Comparison of ENCODE assay signal across 1 cellular context in the genomic region with DNA sequence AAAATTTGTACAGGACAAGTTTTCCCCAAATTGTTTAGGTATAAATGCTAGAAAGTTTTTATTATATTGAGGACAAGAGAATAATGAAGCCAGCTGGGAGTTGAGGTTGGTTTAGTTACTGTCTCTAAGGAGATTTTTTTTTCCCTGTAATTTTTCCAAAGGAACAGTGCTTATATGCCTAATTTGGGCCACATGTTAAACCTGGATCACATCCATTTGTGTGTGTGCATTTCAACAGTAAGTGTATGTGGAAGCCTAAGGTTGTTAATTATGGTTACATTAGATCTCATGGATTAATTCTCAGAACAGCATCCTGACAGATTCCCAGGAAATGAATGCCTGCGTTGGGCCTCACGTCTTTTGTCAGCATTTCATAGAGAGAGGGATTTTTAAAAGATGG.
TF ChIP-seq lines count a peak whose summit lies in the region.

No MANE protein-coding gene starts in this region.

TF ChIP-seq in GM23338, 12 proteins besides CTCF, POLR2A, EP300 and RAD21 (continued from another document):
- TF ChIP-seq, protein P1, sequence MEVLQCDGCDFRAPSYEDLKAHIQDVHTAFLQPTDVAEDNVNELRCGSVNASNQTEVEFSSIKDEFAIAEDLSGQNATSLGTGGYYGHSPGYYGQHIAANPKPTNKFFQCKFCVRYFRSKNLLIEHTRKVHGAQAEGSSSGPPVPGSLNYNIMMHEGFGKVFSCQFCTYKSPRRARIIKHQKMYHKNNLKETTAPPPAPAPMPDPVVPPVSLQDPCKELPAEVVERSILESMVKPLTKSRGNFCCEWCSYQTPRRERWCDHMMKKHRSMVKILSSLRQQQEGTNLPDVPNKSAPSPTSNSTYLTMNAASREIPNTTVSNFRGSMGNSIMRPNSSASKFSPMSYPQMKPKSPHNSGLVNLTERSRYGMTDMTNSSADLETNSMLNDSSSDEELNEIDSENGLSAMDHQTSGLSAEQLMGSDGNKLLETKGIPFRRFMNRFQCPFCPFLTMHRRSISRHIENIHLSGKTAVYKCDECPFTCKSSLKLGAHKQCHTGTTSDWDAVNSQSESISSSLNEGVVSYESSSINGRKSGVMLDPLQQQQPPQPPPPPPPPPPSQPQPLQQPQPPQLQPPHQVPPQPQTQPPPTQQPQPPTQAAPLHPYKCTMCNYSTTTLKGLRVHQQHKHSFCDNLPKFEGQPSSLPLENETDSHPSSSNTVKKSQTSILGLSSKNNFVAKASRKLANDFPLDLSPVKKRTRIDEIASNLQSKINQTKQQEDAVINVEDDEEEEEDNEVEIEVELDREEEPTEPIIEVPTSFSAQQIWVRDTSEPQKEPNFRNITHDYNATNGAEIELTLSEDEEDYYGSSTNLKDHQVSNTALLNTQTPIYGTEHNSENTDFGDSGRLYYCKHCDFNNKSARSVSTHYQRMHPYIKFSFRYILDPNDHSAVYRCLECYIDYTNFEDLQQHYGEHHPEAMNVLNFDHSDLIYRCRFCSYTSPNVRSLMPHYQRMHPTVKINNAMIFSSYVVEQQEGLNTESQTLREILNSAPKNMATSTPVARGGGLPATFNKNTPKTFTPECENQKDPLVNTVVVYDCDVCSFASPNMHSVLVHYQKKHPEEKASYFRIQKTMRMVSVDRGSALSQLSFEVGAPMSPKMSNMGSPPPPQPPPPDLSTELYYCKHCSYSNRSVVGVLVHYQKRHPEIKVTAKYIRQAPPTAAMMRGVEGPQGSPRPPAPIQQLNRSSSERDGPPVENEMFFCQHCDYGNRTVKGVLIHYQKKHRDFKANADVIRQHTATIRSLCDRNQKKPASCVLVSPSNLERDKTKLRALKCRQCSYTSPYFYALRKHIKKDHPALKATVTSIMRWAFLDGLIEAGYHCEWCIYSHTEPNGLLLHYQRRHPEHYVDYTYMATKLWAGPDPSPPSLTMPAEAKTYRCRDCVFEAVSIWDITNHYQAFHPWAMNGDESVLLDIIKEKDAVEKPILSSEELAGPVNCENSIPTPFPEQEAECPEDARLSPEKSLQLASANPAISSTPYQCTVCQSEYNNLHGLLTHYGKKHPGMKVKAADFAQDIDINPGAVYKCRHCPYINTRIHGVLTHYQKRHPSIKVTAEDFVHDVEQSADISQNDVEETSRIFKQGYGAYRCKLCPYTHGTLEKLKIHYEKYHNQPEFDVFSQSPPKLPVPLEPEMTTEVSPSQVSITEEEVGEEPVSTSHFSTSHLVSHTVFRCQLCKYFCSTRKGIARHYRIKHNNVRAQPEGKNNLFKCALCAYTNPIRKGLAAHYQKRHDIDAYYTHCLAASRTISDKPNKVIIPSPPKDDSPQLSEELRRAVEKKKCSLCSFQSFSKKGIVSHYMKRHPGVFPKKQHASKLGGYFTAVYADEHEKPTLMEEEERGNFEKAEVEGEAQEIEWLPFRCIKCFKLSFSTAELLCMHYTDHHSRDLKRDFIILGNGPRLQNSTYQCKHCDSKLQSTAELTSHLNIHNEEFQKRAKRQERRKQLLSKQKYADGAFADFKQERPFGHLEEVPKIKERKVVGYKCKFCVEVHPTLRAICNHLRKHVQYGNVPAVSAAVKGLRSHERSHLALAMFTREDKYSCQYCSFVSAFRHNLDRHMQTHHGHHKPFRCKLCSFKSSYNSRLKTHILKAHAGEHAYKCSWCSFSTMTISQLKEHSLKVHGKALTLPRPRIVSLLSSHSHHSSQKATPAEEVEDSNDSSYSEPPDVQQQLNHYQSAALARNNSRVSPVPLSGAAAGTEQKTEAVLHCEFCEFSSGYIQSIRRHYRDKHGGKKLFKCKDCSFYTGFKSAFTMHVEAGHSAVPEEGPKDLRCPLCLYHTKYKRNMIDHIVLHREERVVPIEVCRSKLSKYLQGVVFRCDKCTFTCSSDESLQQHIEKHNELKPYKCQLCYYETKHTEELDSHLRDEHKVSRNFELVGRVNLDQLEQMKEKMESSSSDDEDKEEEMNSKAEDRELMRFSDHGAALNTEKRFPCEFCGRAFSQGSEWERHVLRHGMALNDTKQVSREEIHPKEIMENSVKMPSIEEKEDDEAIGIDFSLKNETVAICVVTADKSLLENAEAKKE (CRISPR knock-in tag; IDR thresholded peaks at IDR 0.05): no peak
- no peak for TF ChIP-seq NANOG (IDR thresholded peaks at IDR 0.05; ENCODE audit: borderline replicate concordance)
- TF ChIP-seq, protein P2, sequence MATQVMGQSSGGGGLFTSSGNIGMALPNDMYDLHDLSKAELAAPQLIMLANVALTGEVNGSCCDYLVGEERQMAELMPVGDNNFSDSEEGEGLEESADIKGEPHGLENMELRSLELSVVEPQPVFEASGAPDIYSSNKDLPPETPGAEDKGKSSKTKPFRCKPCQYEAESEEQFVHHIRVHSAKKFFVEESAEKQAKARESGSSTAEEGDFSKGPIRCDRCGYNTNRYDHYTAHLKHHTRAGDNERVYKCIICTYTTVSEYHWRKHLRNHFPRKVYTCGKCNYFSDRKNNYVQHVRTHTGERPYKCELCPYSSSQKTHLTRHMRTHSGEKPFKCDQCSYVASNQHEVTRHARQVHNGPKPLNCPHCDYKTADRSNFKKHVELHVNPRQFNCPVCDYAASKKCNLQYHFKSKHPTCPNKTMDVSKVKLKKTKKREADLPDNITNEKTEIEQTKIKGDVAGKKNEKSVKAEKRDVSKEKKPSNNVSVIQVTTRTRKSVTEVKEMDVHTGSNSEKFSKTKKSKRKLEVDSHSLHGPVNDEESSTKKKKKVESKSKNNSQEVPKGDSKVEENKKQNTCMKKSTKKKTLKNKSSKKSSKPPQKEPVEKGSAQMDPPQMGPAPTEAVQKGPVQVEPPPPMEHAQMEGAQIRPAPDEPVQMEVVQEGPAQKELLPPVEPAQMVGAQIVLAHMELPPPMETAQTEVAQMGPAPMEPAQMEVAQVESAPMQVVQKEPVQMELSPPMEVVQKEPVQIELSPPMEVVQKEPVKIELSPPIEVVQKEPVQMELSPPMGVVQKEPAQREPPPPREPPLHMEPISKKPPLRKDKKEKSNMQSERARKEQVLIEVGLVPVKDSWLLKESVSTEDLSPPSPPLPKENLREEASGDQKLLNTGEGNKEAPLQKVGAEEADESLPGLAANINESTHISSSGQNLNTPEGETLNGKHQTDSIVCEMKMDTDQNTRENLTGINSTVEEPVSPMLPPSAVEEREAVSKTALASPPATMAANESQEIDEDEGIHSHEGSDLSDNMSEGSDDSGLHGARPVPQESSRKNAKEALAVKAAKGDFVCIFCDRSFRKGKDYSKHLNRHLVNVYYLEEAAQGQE (IDR thresholded peaks at IDR 0.05; ENCODE audit: unreplicated experiment): no peak
- TF ChIP-seq JUNB (IDR thresholded peaks at IDR 0.05; ENCODE audit: unreplicated experiment): no peak
- TF ChIP-seq STAT1 (IDR thresholded peaks at IDR 0.05; ENCODE audit: unreplicated experiment): no peak
